Comparison of ENCODE assay signal across 8 cellular contexts in the genomic region with DNA sequence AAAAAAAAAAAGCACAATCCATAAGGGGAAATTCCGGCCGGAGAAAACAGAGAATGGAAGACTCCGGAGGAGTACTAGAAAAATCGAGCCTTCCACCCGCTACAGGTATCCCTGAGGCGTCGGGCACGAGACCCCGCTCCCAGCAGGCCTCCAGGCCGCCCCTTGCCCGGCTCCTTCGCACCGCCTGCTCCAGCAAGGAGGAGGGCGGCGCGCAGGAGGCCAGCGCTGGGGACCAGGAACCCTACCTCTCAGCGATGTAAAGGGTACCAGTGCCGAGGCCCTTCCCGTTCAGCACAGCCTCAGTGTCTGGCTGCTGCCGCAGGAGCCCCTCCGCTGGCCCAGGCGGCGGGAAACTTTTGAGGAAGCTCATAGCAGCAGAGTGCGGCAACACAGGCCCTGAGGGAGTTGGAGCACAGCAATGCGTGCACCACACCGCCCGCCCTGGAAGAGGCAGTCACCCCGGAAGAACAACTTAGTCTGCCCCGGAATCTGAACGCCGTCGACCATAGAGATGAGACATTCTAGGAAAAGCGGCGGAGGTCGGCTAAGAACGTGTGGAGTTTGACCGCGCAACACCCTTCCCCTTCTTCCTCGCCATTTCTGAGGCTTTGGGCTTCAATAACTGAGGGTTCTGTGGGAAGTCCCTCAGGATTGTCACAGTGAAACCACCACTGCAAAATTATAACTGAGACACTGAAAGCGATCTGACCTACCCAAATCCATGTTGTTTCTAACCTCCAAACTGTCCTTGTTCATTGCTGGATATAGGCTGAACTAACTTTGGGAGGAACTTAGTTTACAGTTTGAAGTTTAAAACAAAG. TPM values are rescaled to one million over a fixed set of nuclear protein-coding genes. Genes with fewer than 3 reads are reported as not detected.
A peak's percentile ranks its signal among the peaks of the same experiment; 100 is the strongest.
DNase-seq lines count a peak whose midpoint lies in the region; ATAC-seq and TF ChIP-seq lines count a peak whose summit lies in the region.

A gene with protein sequence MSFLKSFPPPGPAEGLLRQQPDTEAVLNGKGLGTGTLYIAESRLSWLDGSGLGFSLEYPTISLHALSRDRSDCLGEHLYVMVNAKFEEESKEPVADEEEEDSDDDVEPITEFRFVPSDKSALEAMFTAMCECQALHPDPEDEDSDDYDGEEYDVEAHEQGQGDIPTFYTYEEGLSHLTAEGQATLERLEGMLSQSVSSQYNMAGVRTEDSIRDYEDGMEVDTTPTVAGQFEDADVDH (minus strand): TSS at position 450 of the 821 bp plus-strand sequence. CDS start 80 bp downstream, at position 370.

- peak in 3 of 4 donors; percentile 53 to 84 (median 56) for TF ChIP-seq POLR2A in upper lobe of left lung (IDR thresholded peaks at IDR 0.05)

- H3K4me3 ChIP-seq in GM12864 (ENCODE audit: low read depth, low read length) = peak within 1 kb of the TSS; percentile 74
- peak within 1 kb of the TSS; percentile 51 to 99 (median 90) for H3K4me3 ChIP-seq in heart right ventricle
- peak within 1 kb of the TSS; percentile 83 to 96 (median 94) for H3K4me3 ChIP-seq in upper lobe of left lung

- H3K27ac ChIP-seq in adipose tissue (ENCODE audit: low read depth, low read length) = no peak within 1 kb of the TSS
- H3K27ac ChIP-seq in heart right ventricle = peak within 1 kb of the TSS; percentile 67 to 94 (median 84)
- peak within 1 kb of the TSS; percentile 71 to 84 (median 80) for H3K27ac ChIP-seq in upper lobe of left lung

- DNase-seq in GM12864 (ENCODE audit: low read depth) (peak; percentile 78), NCI-H1417 (lab: John Stamatoyannopoulos, UW) (peak; percentile 89 to 95 (median 92)), T follicular helper cell (ENCODE audit: low read depth) (peak; percentile 58), heart right ventricle (peak; percentile 81 to 89), posterior cingulate gyrus (peak; percentile 89 to 99 (median 94)), upper lobe of left lung (peak; percentile 89 to 90)

- H3K36me3 ChIP-seq in heart right ventricle (peaks cover 0 to 8% (median 0%) of the 10 kb centered on the region in 9 donors), upper lobe of left lung (no peaks in the 10 kb centered on the region)

- H3K4me1 ChIP-seq in heart right ventricle (peaks cover 3 to 43% (median 18%) of the 10 kb centered on the region in 9 donors), upper lobe of left lung (peaks cover 12 to 32% (median 24%) of the 10 kb centered on the region in 4 donors)

- intact Hi-C loops in heart right ventricle (cut with DNase I) (loop anchor here in 2 of 10 donors (1.0 to 5.0 kb wide), 2 partner anchors 180 to 183 kb away; a partner anchor contains a TSS), posterior cingulate gyrus (cut with DNase I) (loop anchor here (2.0 kb wide), 1 partner anchor 183 kb away; a partner anchor contains a TSS)

- TF ChIP-seq EP300 in upper lobe of left lung (IDR thresholded peaks at IDR 0.05) = no peak

- H3K9me3 ChIP-seq in heart right ventricle = peaks cover 0 to 8% (median 0%) of the 10 kb centered on the region in 11 donors
- no peaks in the 10 kb centered on the region for H3K9me3 ChIP-seq in upper lobe of left lung

- WGBS in adipose tissue, 3 donors = 0 to 1% (median 1%) methylated on average over 38 to 41 of the region's 41 CpGs
- WGBS in heart right ventricle, 2 donors = 0% methylated on average over 41 of the region's 41 CpGs
- 0 to 1% methylated on average over 27 to 39 of the region's 41 CpGs for WGBS in upper lobe of left lung, 2 donors

- ATAC-seq in HG02759 (IDR thresholded peaks at IDR 0.05; ENCODE audit: unreplicated experiment) = peak; percentile 98
- ATAC-seq in heart right ventricle = peak; percentile 95 to 100 (median 99)
- ATAC-seq in upper lobe of left lung (ENCODE audit: low FRiP score in 2 of 2) = peak; percentile 96 to 99

- TF ChIP-seq CTCF in GM12864 (IDR thresholded peaks at IDR 0.05; ENCODE audit: low read depth, low read length, missing control alignments) (no peak), heart right ventricle (IDR thresholded peaks at IDR 0.05) (peak in 2 of 9 donors; percentile 5 to 8), upper lobe of left lung (IDR thresholded peaks at IDR 0.05) (no peak)

- H3K27me3 ChIP-seq in heart right ventricle (no peaks in the 10 kb centered on the region), upper lobe of left lung (no peaks in the 10 kb centered on the region)

RNA-seq across cellular contexts. Expression of the gene that starts here (rescaled TPM):
- 10 to 100 TPM; 66.8 to 94.1 (median 70.4) TPM for polyA plus RNA-seq in adipose tissue
- 10 to 100 TPM; 66.2 to 85.9 (median 77.3) TPM for total RNA-seq in heart right ventricle
- polyA plus RNA-seq in heart right ventricle = 10 to 100 TPM; 33.0 to 59.7 TPM
- 10 to 100 TPM; 32.5 to 72.3 (median 54.9) TPM for total RNA-seq in upper lobe of left lung
